Comparison of ENCODE assay signal across 8 cellular contexts in the genomic region with DNA sequence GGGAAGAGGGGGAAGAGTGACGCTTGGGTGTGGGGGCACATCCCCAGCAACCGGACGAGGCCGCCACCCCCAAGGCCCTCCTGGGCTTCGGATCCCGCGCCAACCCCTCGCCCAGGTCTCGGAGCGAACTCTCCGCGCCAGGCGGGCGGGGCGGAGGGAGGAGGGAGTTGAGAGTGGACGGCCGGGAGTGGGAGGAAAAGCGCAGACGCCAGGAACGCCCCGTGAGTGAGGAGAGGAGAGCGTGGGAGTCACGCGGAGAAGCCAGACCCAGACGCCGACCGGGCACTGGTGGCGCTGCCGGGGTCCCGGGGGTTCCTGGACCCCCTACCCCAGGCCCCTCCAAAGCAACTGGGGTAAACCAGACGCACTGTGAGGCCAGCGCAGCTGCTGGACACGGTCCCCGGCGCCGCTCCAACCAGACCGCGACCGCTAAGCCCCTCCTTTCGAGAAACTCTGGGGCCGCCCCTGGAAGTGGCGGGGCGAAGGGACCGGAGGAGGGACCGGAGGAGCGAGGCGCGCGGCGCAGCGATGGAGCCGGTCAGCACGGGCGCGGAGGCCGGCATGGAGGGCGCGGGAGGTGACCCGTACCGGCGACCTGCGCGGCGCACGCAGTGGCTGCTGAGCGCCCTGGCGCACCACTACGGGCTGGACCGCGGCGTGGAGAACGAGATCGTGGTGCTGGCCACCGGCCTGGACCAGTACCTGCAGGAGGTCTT. TPM values are rescaled to one million over a fixed set of nuclear protein-coding genes. Genes with fewer than 3 reads are reported as not detected.
A peak's percentile ranks its signal among the peaks of the same experiment; 100 is the strongest.
DNase-seq lines count a peak whose midpoint lies in the region; ATAC-seq and TF ChIP-seq lines count a peak whose summit lies in the region.

A gene with protein sequence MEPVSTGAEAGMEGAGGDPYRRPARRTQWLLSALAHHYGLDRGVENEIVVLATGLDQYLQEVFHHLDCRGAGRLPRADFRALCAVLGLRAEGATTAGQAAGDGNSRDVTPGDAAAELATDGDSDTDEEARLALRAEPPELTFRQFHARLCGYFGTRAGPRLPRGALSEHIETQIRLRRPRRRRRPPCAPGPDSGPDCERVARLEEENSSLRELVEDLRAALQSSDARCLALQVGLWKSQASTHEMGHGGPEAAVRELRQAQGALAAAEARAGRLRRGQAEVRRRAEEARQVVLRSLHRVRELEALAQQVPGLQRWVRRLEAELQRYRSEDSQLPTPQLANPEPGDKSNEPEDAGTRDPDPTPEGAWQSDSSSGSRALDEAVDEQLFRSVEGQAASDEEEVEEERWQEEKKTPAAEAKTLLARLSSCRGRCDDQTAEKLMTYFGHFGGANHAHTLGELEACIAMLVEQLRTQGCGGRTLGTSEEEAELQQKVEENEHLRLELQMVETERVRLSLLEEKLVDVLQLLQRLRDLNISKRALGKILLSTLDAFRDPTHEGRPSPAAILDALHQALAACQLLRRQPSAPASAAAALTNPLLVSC (plus strand): TSS at position 204 of the 716 bp plus-strand sequence. CDS start 325 bp downstream, at position 529.

- TF ChIP-seq CTCF in BJ (IDR thresholded peaks at IDR 0.05; ENCODE audit: insufficient read depth, low read depth, low read length), result no peak

- peaks cover 38 to 43% of the 10 kb centered on the region in 2 donors for H3K27me3 Mint-ChIP-seq in effector memory CD8-positive, alpha-beta T cell

- CTCF ChIA-PET in BJ (lab: Yijun Ruan, JAX), result no interaction called here

- no peaks in the 10 kb centered on the region for H3K36me3 Mint-ChIP-seq in effector memory CD8-positive, alpha-beta T cell (ENCODE audit: insufficient read depth)

- no peaks in the 10 kb centered on the region for H3K9me3 Mint-ChIP-seq in effector memory CD8-positive, alpha-beta T cell

- 0 out of 2 replicates have a peak within 1 kb of the TSS, but pooled peaks have one; percentile 10 for H3K4me3 ChIP-seq in BJ (ENCODE audit: low read depth, low read length)
- H3K4me3 ChIP-seq in muscle layer of duodenum (ENCODE audit: low read depth in 1 of 2, low read length in 2 of 2), result peak within 1 kb of the TSS; percentile 34 to 83

- H3K27ac Mint-ChIP-seq in effector memory CD8-positive, alpha-beta T cell, result no peak within 1 kb of the TSS

- no peaks in the 10 kb centered on the region for H3K9me3 ChIP-seq in muscle layer of duodenum (ENCODE audit: control insufficient read depth in 1 of 2, low read length in 2 of 2)

- H3K27ac ChIP-seq in muscle layer of duodenum (ENCODE audit: low read length), result no peak within 1 kb of the TSS

- H3K4me1 Mint-ChIP-seq in effector memory CD8-positive, alpha-beta T cell (ENCODE audit: low read depth in 2 of 2), result peaks cover 19 to 24% of the 10 kb centered on the region in 2 donors

- H3K36me3 ChIP-seq in BJ (ENCODE audit: control insufficient read depth, insufficient read depth, low read length), result no peaks in the 10 kb centered on the region
- H3K36me3 ChIP-seq in muscle layer of duodenum (ENCODE audit: control insufficient read depth in 1 of 2, insufficient read depth in 2 of 2, low read length in 2 of 2), result no peaks in the 10 kb centered on the region

- no peak for DNase-seq in BJ (ENCODE audit: low read depth)
- DNase-seq in NCI-H226, result peak; percentile 44
- no peak for DNase-seq in effector memory CD8-positive, alpha-beta T cell
- DNase-seq in activated gamma-delta T cell treated with Interleukin-2 at 50 U/mL for 16 hours, result no peak
- DNase-seq in middle frontal gyrus (ENCODE audit: extremely low spot score, low spot score), result no peak
- no peak for DNase-seq in DMS53 (lab: John Stamatoyannopoulos, UW)

- peak; percentile 15 for ATAC-seq in effector memory CD8-positive, alpha-beta T cell (replicated peaks)
- no peak for ATAC-seq in HG02885 (IDR thresholded peaks at IDR 0.05; ENCODE audit: poor library complexity, unreplicated experiment)

- peaks cover 9 to 34% of the 10 kb centered on the region in 2 donors for H3K4me1 ChIP-seq in muscle layer of duodenum (ENCODE audit: control insufficient read depth in 1 of 2, insufficient read depth in 2 of 2, low read length in 2 of 2)

- POLR2A ChIA-PET in BJ (lab: Charles Lee), result no interaction called here

- H3K27me3 ChIP-seq in BJ (ENCODE audit: control insufficient read depth, insufficient read depth, low read length), result peaks cover 37% of the 10 kb centered on the region
- H3K27me3 ChIP-seq in muscle layer of duodenum (ENCODE audit: low read depth, low read length), result peaks cover 13% of the 10 kb centered on the region

- H3K4me3 Mint-ChIP-seq in effector memory CD8-positive, alpha-beta T cell, result peak within 1 kb of the TSS; percentile 60 to 67

RNA-seq across cellular contexts. Expression of the gene that starts here (rescaled TPM):
- polyA plus RNA-seq in BJ (2011; rRNA removed), result not detected in 2 replicates
- not detected in 2 replicates for polyA minus RNA-seq in BJ (2011; rRNA and poly(A)+ RNA removed)
